ENCODE assay signal across 7 cellular contexts in the genomic region with DNA sequence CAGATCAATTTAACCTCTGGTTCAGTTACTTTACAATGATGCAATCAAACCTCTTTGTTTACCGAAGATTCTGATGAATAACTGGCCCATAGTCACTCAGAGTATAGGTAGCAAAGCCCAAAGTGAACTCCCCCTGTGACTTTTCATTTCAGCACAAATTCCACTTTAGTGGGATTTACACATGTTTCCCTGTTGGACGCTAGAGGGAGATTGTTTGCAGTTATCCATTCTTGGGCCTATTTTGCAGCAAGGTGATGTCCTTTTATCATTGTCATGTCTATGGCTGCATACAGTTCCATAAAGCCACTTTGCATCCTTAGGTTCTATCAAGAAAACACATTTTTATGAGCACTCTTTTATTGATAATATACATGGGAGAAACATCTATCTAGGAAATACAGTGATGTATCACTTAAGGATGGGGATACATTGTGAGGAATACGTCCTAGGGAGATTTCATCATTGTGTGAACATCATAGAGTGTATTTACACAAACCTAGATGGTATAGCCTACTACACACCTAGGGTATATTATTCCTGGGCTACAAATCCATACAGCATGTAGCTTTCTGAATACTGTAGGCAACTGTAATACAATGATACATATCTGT. TPM values are rescaled to one million over a fixed set of nuclear protein-coding genes. Genes with fewer than 3 reads are reported as not detected.
DNase-seq lines count a peak whose midpoint lies in the region; ATAC-seq, FAIRE-seq and TF ChIP-seq lines count a peak whose summit lies in the region.

No MANE protein-coding gene starts in this region.

- H3K27me3 Mint-ChIP-seq in activated T-cell treated with anti-CD3 and anti-CD28 coated beads, Interleukin-2, amount 50 U/mL, for 72 hours (ENCODE audit: low read depth) = no peaks in the 10 kb centered on the region

- peaks cover 0 to 2% of the 10 kb centered on the region in 2 donors for H3K9me3 Mint-ChIP-seq in activated T-cell treated with anti-CD3 and anti-CD28 coated beads, Interleukin-2, amount 50 U/mL, for 72 hours

- H3K4me3 ChIP-seq in choroid plexus epithelial cell (ENCODE audit: low read depth, low read length) = no peak overlapping the region

- peak; percentile 76 for TF ChIP-seq CTCF in choroid plexus epithelial cell (conservative IDR thresholded peaks at IDR 0.05; ENCODE audit: low read depth, low read length)

- H3K4me1 Mint-ChIP-seq in activated T-cell treated with anti-CD3 and anti-CD28 coated beads, Interleukin-2, amount 50 U/mL, for 72 hours (ENCODE audit: low read depth) = no peaks in the 10 kb centered on the region

- peak; percentile 47 for FAIRE-seq in GM18507 (lab: Jason Lieb, UNC)

- no peaks in the 10 kb centered on the region for H3K36me3 Mint-ChIP-seq in activated T-cell treated with anti-CD3 and anti-CD28 coated beads, Interleukin-2, amount 50 U/mL, for 72 hours (ENCODE audit: insufficient read depth in 2 of 2)

- H3K4me3 Mint-ChIP-seq in activated T-cell treated with anti-CD3 and anti-CD28 coated beads, Interleukin-2, amount 50 U/mL, for 72 hours = no peak overlapping the region

- ATAC-seq in activated T-cell treated with anti-CD3 and anti-CD28 coated beads, Interleukin-2, amount 50 U/mL, for 72 hours (replicated peaks in 1 of 2) = no peak

- H3K27ac Mint-ChIP-seq in activated T-cell treated with anti-CD3 and anti-CD28 coated beads, Interleukin-2, amount 50 U/mL, for 72 hours = no peak overlapping the region

- DNase-seq in GM18507 (ENCODE audit: extremely low spot score, insufficient read length, low read depth) (no peak), NAMALWA (ENCODE audit: low spot score) (peak; percentile 42), choroid plexus epithelial cell (ENCODE audit: low read depth) (peak; percentile 40), renal cortical epithelial cell (ENCODE audit: low read depth) (peak; percentile 19), NCI-H510A treated with DMSO at 0.1 percent for 48 hours (lab: John Stamatoyannopoulos, UW) (no peak), COLO668 (lab: John Stamatoyannopoulos, UW; ENCODE audit: unreplicated experiment) (no peak)
- no peak for DNase-seq in activated T-cell treated with anti-CD3 and anti-CD28 coated beads, Interleukin-2, amount 50 U/mL, for 72 hours

RNA-seq across cellular contexts. Expression of a gene that starts 14.5 kb away (rescaled TPM):
- total RNA-seq in renal cortical epithelial cell = 0.65 and 1.0 TPM in 2 replicates
- total RNA-seq in activated T-cell treated with anti-CD3 and anti-CD28 coated beads, Interleukin-2, amount 50 U/mL, for 72 hours = not detected

Comparison
In these comparisons a context has a peak if more than half of its experiments do, and no peak if none do; other contexts are left out.
1. DNase-seq: peak in NAMALWA (single experiment), choroid plexus epithelial cell (single experiment) and renal cortical epithelial cell (single experiment); none in GM18507 (single experiment), NCI-H510A treated with DMSO at 0.1 percent for 48 hours (single experiment), COLO668 (single experiment) and activated T-cell treated with anti-CD3 and anti-CD28 coated beads, Interleukin-2, amount 50 U/mL, for 72 hours (0 of 2).